12 cellular contexts compared by ENCODE assay signal in genomic region chr1:160881270-160881669, GRCh38. TPM values are rescaled to one million over a fixed set of nuclear protein-coding genes. Genes with fewer than 3 reads are reported as not detected.
DNase-seq lines count a peak whose midpoint lies in the region; ATAC-seq lines count a peak whose summit lies in the region.
"Not testable (repeated sequence)": the region's sequence is repeated elsewhere in the genome, so short reads cannot be mapped to it uniquely, and the experiment has no call there.
"Had no signal": no experiment of that assay in that cellular context is flagged by ENCODE, and none has a peak within 500 bp of the region (broad histone marks: within the 10 kb centered on the region; RNA-seq: fewer than 3 reads in every experiment).

No MANE protein-coding gene starts in this region.

- H3K4ac ChIP-seq in mesenchymal stem cell (ENCODE audit: low read depth in 1 of 2, low read length in 2 of 2), result not testable (repeated sequence)

- H3K79me1 ChIP-seq in mesenchymal stem cell (replicated peaks; ENCODE audit: low read length, poor library complexity, severe bottlenecking), result not testable (repeated sequence)

- not testable (repeated sequence) for H3K36me3 ChIP-seq in mesenchymal stem cell (ENCODE audit: control insufficient read depth in 1 of 2, insufficient read depth in 2 of 2, low read depth in 1 of 2, low read length in 2 of 2); mucosa of rectum (ENCODE audit: control insufficient read depth in 2 of 2, insufficient read depth in 2 of 2, low read length in 2 of 2)

- peak; percentile 31 for ATAC-seq in left lobe of liver

- H3K36me3 Mint-ChIP-seq in dendritic cell treated with granulocyte-macrophage colony-stimulating factor and Interleukin-4, amounts not matched to agents 40 ng/mL and 50 ng/mL, for 4 days (ENCODE audit: low read depth), result not testable (repeated sequence)

- not testable (repeated sequence) for H3K9me3 ChIP-seq in mesenchymal stem cell (ENCODE audit: control insufficient read depth, low read length); mucosa of rectum (ENCODE audit: control insufficient read depth in 2 of 2, low read length in 2 of 2)

- peak overlapping the region; percentile 42 for H3K27ac Mint-ChIP-seq in dendritic cell treated with granulocyte-macrophage colony-stimulating factor and Interleukin-4, amounts not matched to agents 40 ng/mL and 50 ng/mL, for 4 days

- H3K27me3 ChIP-seq in mesenchymal stem cell (ENCODE audit: control insufficient read depth in 1 of 2, insufficient read depth in 1 of 2, low read length in 2 of 2); mucosa of rectum (ENCODE audit: control insufficient read depth in 2 of 2, insufficient read depth in 2 of 2, low read length in 2 of 2): not testable (repeated sequence)

- H2BK15ac ChIP-seq in mesenchymal stem cell (ENCODE audit: low read depth, poor library complexity, severe bottlenecking), result not testable (repeated sequence)

- not testable (repeated sequence) for DNase-seq in left lobe of liver (ENCODE audit: low spot score); mesenchymal stem cell

- H2BK12ac ChIP-seq in mesenchymal stem cell (ENCODE audit: low read length in 2 of 2), result not testable (repeated sequence)

- H3K4me3 ChIP-seq in mesenchymal stem cell (ENCODE audit: insufficient read depth in 1 of 2, low read depth in 1 of 2, low read length in 2 of 2), result not testable (repeated sequence)
- H3K4me3 ChIP-seq in mucosa of rectum (ENCODE audit: low read length in 2 of 2), result peak overlapping the region; percentile 14 to 37

- H2BK5ac ChIP-seq in mesenchymal stem cell (ENCODE audit: low read depth, low read length, poor library complexity, severe bottlenecking), result not testable (repeated sequence)

- H3K23ac ChIP-seq in mesenchymal stem cell (ENCODE audit: low read length in 2 of 2), result not testable (repeated sequence)

- not testable (repeated sequence) for H3K9me3 Mint-ChIP-seq in dendritic cell treated with granulocyte-macrophage colony-stimulating factor and Interleukin-4, amounts not matched to agents 40 ng/mL and 50 ng/mL, for 4 days

- WGBS in mesenchymal stem cell, result 77% methylated on average over 5 of the region's 6 CpGs

- not testable (repeated sequence) for H3K14ac ChIP-seq in mesenchymal stem cell (ENCODE audit: low read length in 2 of 2)

- not testable (repeated sequence) for H3K4me1 ChIP-seq in mesenchymal stem cell (ENCODE audit: control insufficient read depth, insufficient read depth, low read depth, low read length); mucosa of rectum (ENCODE audit: control insufficient read depth in 2 of 2, insufficient read depth in 2 of 2, low read length in 2 of 2)

- intact Hi-C loops in dendritic cell treated with granulocyte-macrophage colony-stimulating factor and Interleukin-4, amounts not matched to agents 40 ng/mL and 50 ng/mL, for 4 days (cut with micrococcal nuclease), result not testable (repeated sequence)

- H2AK5ac ChIP-seq in mesenchymal stem cell (ENCODE audit: low read length, severe bottlenecking), result not testable (repeated sequence)

- not testable (repeated sequence) for H2BK120ac ChIP-seq in mesenchymal stem cell (ENCODE audit: low read depth, low read length)

- peak overlapping the region; percentile 31 for H2AFZ ChIP-seq in mesenchymal stem cell (ENCODE audit: low read depth, low read length)

- H3K27ac ChIP-seq in mesenchymal stem cell (ENCODE audit: low read length, poor library complexity, severe bottlenecking), result not testable (repeated sequence)
- H3K27ac ChIP-seq in mucosa of rectum (ENCODE audit: low read depth in 2 of 2, low read length in 2 of 2), result peak overlapping the region in 1 of 2 donors; percentile 21

- not testable (repeated sequence) for H4K91ac ChIP-seq in mesenchymal stem cell (ENCODE audit: low read length)

- H3K4me2 ChIP-seq in mesenchymal stem cell (ENCODE audit: low read length, poor library complexity, severe bottlenecking), result not testable (repeated sequence)

- not testable (repeated sequence) for H3K9ac ChIP-seq in mesenchymal stem cell (ENCODE audit: low read length); mucosa of rectum (ENCODE audit: low read depth in 1 of 2, low read length in 2 of 2)

- peaks cover 66% of the 10 kb centered on the region for H3K4me1 Mint-ChIP-seq in dendritic cell treated with granulocyte-macrophage colony-stimulating factor and Interleukin-4, amounts not matched to agents 40 ng/mL and 50 ng/mL, for 4 days (ENCODE audit: low read depth)

- not testable (repeated sequence) for H3K27me3 Mint-ChIP-seq in dendritic cell treated with granulocyte-macrophage colony-stimulating factor and Interleukin-4, amounts not matched to agents 40 ng/mL and 50 ng/mL, for 4 days

- H4K8ac ChIP-seq in mesenchymal stem cell (ENCODE audit: low read length), result not testable (repeated sequence)

- not testable (repeated sequence) for H3K4me3 Mint-ChIP-seq in dendritic cell treated with granulocyte-macrophage colony-stimulating factor and Interleukin-4, amounts not matched to agents 40 ng/mL and 50 ng/mL, for 4 days

- not testable (repeated sequence) for H3K18ac ChIP-seq in mesenchymal stem cell (ENCODE audit: low read depth in 1 of 2, low read length in 2 of 2)

RNA-seq across cellular contexts. Expression of gene ITLN1, which starts 3.7 kb away (rescaled TPM):
- total RNA-seq in left lobe of liver, result 2.4 TPM
- not detected for polyA plus RNA-seq in mesenchymal stem cell (2013, experiment 1 of 2)
- not detected for polyA plus RNA-seq in mesenchymal stem cell (2013, experiment 2 of 2)
- total RNA-seq: A673; CD4-positive, alpha-beta memory T cell; CD4-positive, CD25-positive, alpha-beta regulatory T cell; CD8-positive, alpha-beta memory T cell; G401; GM12878 had no signal
- polyA plus RNA-seq: AG04450; CD4-positive, alpha-beta memory T cell; CD4-positive, CD25-positive, alpha-beta regulatory T cell; CD8-positive, alpha-beta memory T cell; GM12878 had no signal

RNA-seq across cellular contexts. Expression of gene CD244, which starts 18.6 kb away (rescaled TPM):
- 0.91 TPM for total RNA-seq in left lobe of liver
- polyA plus RNA-seq in mesenchymal stem cell (2013, experiment 1 of 2), result not detected
- polyA plus RNA-seq in mesenchymal stem cell (2013, experiment 2 of 2), result not detected
- total RNA-seq: A673; CD4-positive, alpha-beta memory T cell; Daoy; G401 had no signal
- polyA plus RNA-seq: AG04450 had no signal
